ENCODE assay signal across 10 cellular contexts in genomic region chr15:34154725-34155204, GRCh38. TPM values are rescaled to one million over a fixed set of nuclear protein-coding genes. Genes with fewer than 3 reads are reported as not detected.
DNase-seq lines count a peak whose midpoint lies in the region; ATAC-seq and FAIRE-seq lines count a peak whose summit lies in the region.
"Had no signal": no experiment of that assay in that cellular context is flagged by ENCODE, and none has a peak within 500 bp of the region (broad histone marks: within the 10 kb centered on the region; RNA-seq: fewer than 3 reads in every experiment).

No MANE protein-coding gene starts in this region.

- no peaks in the 10 kb centered on the region for H3K27me3 ChIP-seq in mesenchymal stem cell (ENCODE audit: control insufficient read depth in 1 of 2, insufficient read depth in 1 of 2, low read length in 2 of 2)

- H3K36me3 ChIP-seq in mesenchymal stem cell (ENCODE audit: control insufficient read depth in 1 of 2, insufficient read depth in 2 of 2, low read depth in 1 of 2, low read length in 2 of 2), result peaks cover 29 to 98% of the 10 kb centered on the region in 2 experiments

- no peak overlapping the region for H3K9ac ChIP-seq in mesenchymal stem cell (ENCODE audit: low read length)

- H2AK5ac ChIP-seq in mesenchymal stem cell (ENCODE audit: low read length, severe bottlenecking), result no peak overlapping the region

- ATAC-seq in activated T-helper 17 cell treated with anti-CD3 and anti-CD28 coated beads, Interleukin-2, amount 50 U/mL, for 72 hours (replicated peaks), result peak; percentile 100

- H3K23ac ChIP-seq in mesenchymal stem cell (ENCODE audit: low read length in 2 of 2), result no peak overlapping the region

- H4K8ac ChIP-seq in mesenchymal stem cell (ENCODE audit: low read length), result no peak overlapping the region

- DNase-seq in NOMO-1 treated with DMSO at 0.1 percent for 48 hours (lab: John Stamatoyannopoulos, UW; ENCODE audit: unreplicated experiment) (peak; percentile 23), NOMO-1 (lab: John Stamatoyannopoulos, UW; ENCODE audit: unreplicated experiment in 2 of 2) (no peak), Kasumi-1 (lab: John Stamatoyannopoulos, UW) (peak; percentile 33 to 45), mesenchymal stem cell (peak; percentile 14), NCI-H187 treated with DMSO at 0.1 percent for 48 hours (lab: John Stamatoyannopoulos, UW) (no peak), HTR-8/SVneo (ENCODE audit: insufficient read length, low spot score) (no peak), NCI-H748 (lab: John Stamatoyannopoulos, UW; ENCODE audit: unreplicated experiment) (no peak)
- DNase-seq: effector CD4-positive, alpha-beta T cell had no signal

- no peak overlapping the region for H3K4ac ChIP-seq in mesenchymal stem cell (ENCODE audit: low read depth in 1 of 2, low read length in 2 of 2)

- no peak overlapping the region for H2BK5ac ChIP-seq in mesenchymal stem cell (ENCODE audit: low read depth, low read length, poor library complexity, severe bottlenecking)

- peaks cover 8% of the 10 kb centered on the region for H3K4me1 Mint-ChIP-seq in activated T-helper 17 cell treated with anti-CD3 and anti-CD28 coated beads, Interleukin-2, amount 50 U/mL, for 72 hours

- H3K27me3 Mint-ChIP-seq in activated T-helper 17 cell treated with anti-CD3 and anti-CD28 coated beads, Interleukin-2, amount 50 U/mL, for 72 hours, result no peaks in the 10 kb centered on the region

- no peak overlapping the region for H3K4me2 ChIP-seq in mesenchymal stem cell (ENCODE audit: low read length, poor library complexity, severe bottlenecking)

- H3K4me3 ChIP-seq in mesenchymal stem cell (ENCODE audit: insufficient read depth in 1 of 2, low read depth in 1 of 2, low read length in 2 of 2), result peak overlapping the region in 1 of 2 experiments; percentile 32

- no peak overlapping the region for H4K91ac ChIP-seq in mesenchymal stem cell (ENCODE audit: low read length)

- no peaks in the 10 kb centered on the region for H3K4me1 ChIP-seq in mesenchymal stem cell (ENCODE audit: control insufficient read depth, insufficient read depth, low read depth, low read length)

- H3K9me3 ChIP-seq in mesenchymal stem cell (ENCODE audit: control insufficient read depth, low read length), result peaks cover 40% of the 10 kb centered on the region

- H3K27ac Mint-ChIP-seq in activated T-helper 17 cell treated with anti-CD3 and anti-CD28 coated beads, Interleukin-2, amount 50 U/mL, for 72 hours, result peak overlapping the region; percentile 93

- no peak overlapping the region for H2AFZ ChIP-seq in mesenchymal stem cell (ENCODE audit: low read depth, low read length)

- WGBS in mesenchymal stem cell, result 98% methylated on average over 7 of the region's 7 CpGs

- H3K18ac ChIP-seq in mesenchymal stem cell (ENCODE audit: low read depth in 1 of 2, low read length in 2 of 2), result no peak overlapping the region

- no peak overlapping the region for H2BK12ac ChIP-seq in mesenchymal stem cell (ENCODE audit: low read length in 2 of 2)

- no peak overlapping the region for H3K14ac ChIP-seq in mesenchymal stem cell (ENCODE audit: low read length in 2 of 2)

- peaks cover 15% of the 10 kb centered on the region for H3K9me3 Mint-ChIP-seq in activated T-helper 17 cell treated with anti-CD3 and anti-CD28 coated beads, Interleukin-2, amount 50 U/mL, for 72 hours

- H3K4me3 Mint-ChIP-seq in activated T-helper 17 cell treated with anti-CD3 and anti-CD28 coated beads, Interleukin-2, amount 50 U/mL, for 72 hours, result peak overlapping the region; percentile 49

- H3K79me1 ChIP-seq in mesenchymal stem cell (replicated peaks; ENCODE audit: low read length, poor library complexity, severe bottlenecking), result peaks cover 21% of the 10 kb centered on the region

- H2BK120ac ChIP-seq in mesenchymal stem cell (ENCODE audit: low read depth, low read length), result no peak overlapping the region

- FAIRE-seq in HTR-8/SVneo (lab: Jason Lieb, UNC), result no peak

- H2BK15ac ChIP-seq in mesenchymal stem cell (ENCODE audit: low read depth, poor library complexity, severe bottlenecking), result no peak overlapping the region

- peaks cover 87% of the 10 kb centered on the region for H3K36me3 Mint-ChIP-seq in activated T-helper 17 cell treated with anti-CD3 and anti-CD28 coated beads, Interleukin-2, amount 50 U/mL, for 72 hours (ENCODE audit: low read depth)

- H3K27ac ChIP-seq in mesenchymal stem cell (ENCODE audit: low read length, poor library complexity, severe bottlenecking), result no peak overlapping the region
- H3K27ac ChIP-seq: 22Rv1 had no signal

RNA-seq across cellular contexts. Expression of gene PGBD4, which starts 52.9 kb away (rescaled TPM):
- total RNA-seq in activated T-helper 17 cell treated with anti-CD3 and anti-CD28 coated beads, Interleukin-2, amount 50 U/mL, for 72 hours, result 1 to 10 TPM; 2.8 to 2.9 TPM
- polyA plus RNA-seq in mesenchymal stem cell (2013, experiment 1 of 2), result 0.88 TPM
- polyA plus RNA-seq in mesenchymal stem cell (2013, experiment 2 of 2), result 0.89 TPM

RNA-seq across cellular contexts. Expression of gene EMC7, which starts 53.1 kb away (rescaled TPM):
- 10 to 100 TPM; 33.2 to 66.2 TPM for total RNA-seq in activated T-helper 17 cell treated with anti-CD3 and anti-CD28 coated beads, Interleukin-2, amount 50 U/mL, for 72 hours
- polyA plus RNA-seq in mesenchymal stem cell (2013, experiment 1 of 2), result 150 TPM
- polyA plus RNA-seq in mesenchymal stem cell (2013, experiment 2 of 2), result 159 TPM

RNA-seq across cellular contexts. Expression of gene KATNBL1, which starts 55.1 kb away (rescaled TPM):
- 10 to 100 TPM; 41.6 to 51.3 TPM for total RNA-seq in activated T-helper 17 cell treated with anti-CD3 and anti-CD28 coated beads, Interleukin-2, amount 50 U/mL, for 72 hours
- polyA plus RNA-seq in mesenchymal stem cell (2013, experiment 1 of 2), result 16.1 TPM
- polyA plus RNA-seq in mesenchymal stem cell (2013, experiment 2 of 2), result 17.1 TPM

Comparison
In these comparisons a context has a peak if more than half of its experiments do, and no peak if none do; other contexts are left out.
1. DNase-seq: peak in NOMO-1 treated with DMSO at 0.1 percent for 48 hours (single experiment), Kasumi-1 (2 of 2) and mesenchymal stem cell (single experiment); none in NOMO-1 (0 of 2), NCI-H187 treated with DMSO at 0.1 percent for 48 hours (single experiment), HTR-8/SVneo (single experiment) and NCI-H748 (single experiment).